18 cellular contexts compared by ENCODE assay signal in the genomic region with DNA sequence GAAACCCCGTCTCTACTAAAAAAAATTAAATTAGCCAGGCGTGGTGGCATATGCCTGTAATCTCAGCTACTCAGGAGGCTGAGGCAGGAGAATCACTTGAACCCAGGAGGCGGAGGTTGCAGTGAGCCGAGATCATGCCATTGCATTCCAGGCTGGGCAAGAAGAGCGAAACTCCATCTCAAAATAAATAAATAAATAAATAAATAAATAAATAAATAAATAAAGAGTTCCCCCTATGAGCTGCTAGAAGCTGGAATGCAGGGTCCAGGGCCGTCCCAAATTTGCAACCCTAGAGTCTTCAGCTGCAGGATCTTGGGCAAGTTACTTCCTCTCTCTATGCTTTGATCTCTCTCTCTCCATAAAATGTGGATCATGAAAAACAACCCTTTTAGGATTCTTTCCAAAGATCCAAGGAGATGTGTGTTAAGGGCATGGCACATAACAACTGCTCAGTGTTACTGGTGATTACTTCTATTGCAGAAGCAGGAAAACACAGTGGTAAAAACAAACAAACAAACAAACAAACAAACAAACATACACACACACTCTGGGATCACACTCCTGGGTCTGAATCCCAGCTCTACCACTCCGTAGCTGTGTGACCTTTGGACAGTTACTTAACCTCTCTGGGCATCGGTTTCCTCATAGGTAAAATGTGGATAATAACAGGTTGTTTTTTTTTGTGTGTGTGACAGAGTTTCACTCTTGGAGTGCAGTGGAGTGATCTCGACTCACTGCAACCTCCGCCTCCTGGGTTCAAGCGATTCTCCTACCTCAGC.
"Had no signal": no experiment of that assay in that cellular context is flagged by ENCODE, and none has a peak within 500 bp of the region (broad histone marks: within the 10 kb centered on the region; RNA-seq: fewer than 3 reads in every experiment).

No MANE protein-coding gene starts in this region.

- H3K4me3 ChIP-seq: hepatocyte, left ventricle myocardium inferior, lung, neural progenitor cell, ovary, right atrium auricular region, skin epidermis, suprapubic skin, thoracic aorta, tibial artery, vagina had no signal

- H3K9me3 ChIP-seq: neutrophil, suprapubic skin, thoracic aorta, vagina had no signal

- H2AFZ ChIP-seq: hepatocyte, neural progenitor cell had no signal

- H3K9ac ChIP-seq: neural progenitor cell had no signal

- H3K27me3 ChIP-seq: hepatocyte, neural progenitor cell, ovary, right atrium auricular region, tibial artery, vagina had no signal

- H3K4me1 ChIP-seq: left ventricle myocardium inferior, neural progenitor cell, right atrium auricular region, suprapubic skin, tibial artery, vagina had no signal

- H3K36me3 ChIP-seq: left ventricle myocardium inferior, neural progenitor cell, neutrophil, ovary, right atrium auricular region, suprapubic skin, thoracic aorta, tibial artery, vagina had no signal

- H3K79me2 ChIP-seq: hepatocyte had no signal

- ATAC-seq: natural killer cell, sciatic nerve had no signal

- H3K27ac ChIP-seq: hepatocyte, left ventricle myocardium inferior, neural progenitor cell, neutrophil, ovary, right atrium auricular region, skin epidermis, suprapubic skin, thoracic aorta, tibial artery, vagina had no signal

- DNase-seq: islet precursor cell; left ventricle myocardium inferior; naive B cell; natural killer cell; ovary; stimulated activated CD4-positive, alpha-beta T cell treated with anti-CD3 and anti-CD28 coated beads, Interleukin-12 subunit alpha, Interleukin-12 subunit beta, amount 100 ng/mL, for 4 hours; stimulated activated naive CD4-positive, alpha-beta T cell; tibial artery had no signal

- H3K4me2 ChIP-seq: hepatocyte, neural progenitor cell had no signal
